11 cellular contexts compared by ENCODE assay signal in genomic region chr1:203462878-203463277, GRCh38. TPM values are rescaled to one million over a fixed set of nuclear protein-coding genes. Genes with fewer than 3 reads are reported as not detected.
DNase-seq lines count a peak whose midpoint lies in the region; ATAC-seq, FAIRE-seq and TF ChIP-seq lines count a peak whose summit lies in the region.
"Had no signal": no experiment of that assay in that cellular context is flagged by ENCODE, and none has a peak within 500 bp of the region (broad histone marks: within the 10 kb centered on the region; RNA-seq: fewer than 3 reads in every experiment).

No MANE protein-coding gene starts in this region.

- peak; percentile 55 for FAIRE-seq in RCC 7860 (lab: Jason Lieb, UNC)
- FAIRE-seq: small intestine had no signal

- no peaks in the 10 kb centered on the region for H3K4me1 Mint-ChIP-seq in immature natural killer cell
- no peaks in the 10 kb centered on the region for H3K4me1 Mint-ChIP-seq in stimulated activated effector memory CD8-positive, alpha-beta T cell treated with anti-CD3 and anti-CD28 coated beads, Interleukin-12 subunit alpha, Interleukin-12 subunit beta, amount 100 ng/mL, for 72 hours

- peaks cover 9 to 32% (median 10%) of the 10 kb centered on the region in 3 donors for H3K27me3 Mint-ChIP-seq in immature natural killer cell (ENCODE audit: low read depth in 3 of 3)

- in situ Hi-C loops in Caki2 (cut with HindIII; ENCODE audit: low pct_unique_long_range_greater_than_20kb, low sequenced_read_pairs): no loop called here

- H3K4me3 Mint-ChIP-seq in immature natural killer cell: no peak overlapping the region
- H3K4me3 Mint-ChIP-seq in stimulated activated effector memory CD8-positive, alpha-beta T cell treated with anti-CD3 and anti-CD28 coated beads, Interleukin-12 subunit alpha, Interleukin-12 subunit beta, amount 100 ng/mL, for 72 hours: no peak overlapping the region

- no peak for ATAC-seq in stimulated activated effector memory CD8-positive, alpha-beta T cell treated with anti-CD3 and anti-CD28 coated beads, Interleukin-12 subunit alpha, Interleukin-12 subunit beta, amount 100 ng/mL, for 72 hours

- no peak overlapping the region for H3K4me3 ChIP-seq in fibroblast of mammary gland (ENCODE audit: control insufficient read depth, low read depth, low read length)
- no peak overlapping the region for H3K4me3 ChIP-seq in skeletal muscle cell (ENCODE audit: low read depth, low read length)

- no peak for TF ChIP-seq CTCF in fibroblast of mammary gland (conservative IDR thresholded peaks at IDR 0.05; ENCODE audit: control insufficient read depth, insufficient read depth, low read depth, low read length)
- TF ChIP-seq CTCF in GM20000 (IDR thresholded peaks at IDR 0.05; ENCODE audit: extremely low read depth, missing control alignments): no peak

- no peaks in the 10 kb centered on the region for H3K9me3 Mint-ChIP-seq in immature natural killer cell
- no peaks in the 10 kb centered on the region for H3K9me3 Mint-ChIP-seq in stimulated activated effector memory CD8-positive, alpha-beta T cell treated with anti-CD3 and anti-CD28 coated beads, Interleukin-12 subunit alpha, Interleukin-12 subunit beta, amount 100 ng/mL, for 72 hours
- H3K9me3 Mint-ChIP-seq: activated naive CD4-positive, alpha-beta T cell treated with anti-CD3 and anti-CD28 coated beads, Interleukin-2, amount 50 U/mL, for 72 hours had no signal

- H3K36me3 Mint-ChIP-seq in immature natural killer cell: no peaks in the 10 kb centered on the region
- H3K36me3 Mint-ChIP-seq in stimulated activated effector memory CD8-positive, alpha-beta T cell treated with anti-CD3 and anti-CD28 coated beads, Interleukin-12 subunit alpha, Interleukin-12 subunit beta, amount 100 ng/mL, for 72 hours: no peaks in the 10 kb centered on the region
- H3K36me3 Mint-ChIP-seq: activated naive CD4-positive, alpha-beta T cell treated with anti-CD3 and anti-CD28 coated beads, Interleukin-2, amount 50 U/mL, for 72 hours had no signal

- peak; percentile 34 for DNase-seq in Caki2 (ENCODE audit: low read depth)
- peak; percentile 40 for DNase-seq in RCC 7860 (ENCODE audit: low spot score)
- DNase-seq in fibroblast of mammary gland (ENCODE audit: low read depth): peak; percentile 78
- peak; percentile 23 for DNase-seq in skeletal muscle cell (ENCODE audit: low read depth)
- no peak for DNase-seq in immature natural killer cell
- no peak for DNase-seq in SKM-1 treated with dmso at 0.1 percent for 144 hours (lab: John Stamatoyannopoulos, UW; ENCODE audit: unreplicated experiment)
- DNase-seq in GM20000 (ENCODE audit: low spot score): no peak
- no peak for DNase-seq in stimulated activated effector memory CD8-positive, alpha-beta T cell treated with anti-CD3 and anti-CD28 coated beads, Interleukin-12 subunit alpha, Interleukin-12 subunit beta, amount 100 ng/mL, for 72 hours (ENCODE audit: low spot score in 2 of 2)
- DNase-seq: small intestine, SW 1271 had no signal

- H3K27ac Mint-ChIP-seq in immature natural killer cell: no peak overlapping the region
- H3K27ac Mint-ChIP-seq in stimulated activated effector memory CD8-positive, alpha-beta T cell treated with anti-CD3 and anti-CD28 coated beads, Interleukin-12 subunit alpha, Interleukin-12 subunit beta, amount 100 ng/mL, for 72 hours: no peak overlapping the region
- H3K27ac Mint-ChIP-seq: activated naive CD4-positive, alpha-beta T cell treated with anti-CD3 and anti-CD28 coated beads, Interleukin-2, amount 50 U/mL, for 72 hours had no signal

RNA-seq across cellular contexts. Expression of gene PRELP, which starts 12.7 kb away (rescaled TPM):
- not detected in 2 replicates for total RNA-seq in Caki2 (2014; rRNA removed; shearing (Covaris generic); ENCODE audit: low replicate concordance)
- polyA plus RNA-seq in immature natural killer cell: not detected

RNA-seq across cellular contexts. Expression of gene OPTC, which starts 31.1 kb away (rescaled TPM):
- total RNA-seq in Caki2 (2014; rRNA removed; shearing (Covaris generic); ENCODE audit: low replicate concordance): not detected in 2 replicates
- not detected for polyA plus RNA-seq in immature natural killer cell
- total RNA-seq: activated naive CD4-positive, alpha-beta T cell treated with anti-CD3 and anti-CD28 coated beads, Interleukin-2, amount 50 U/mL, for 72 hours had no signal
- polyA plus RNA-seq: small intestine had no signal

Comparison
In these comparisons a context has a peak if more than half of its experiments do, and no peak if none do; other contexts are left out.
1. DNase-seq: peak in Caki2 (single experiment), RCC 7860 (single experiment), fibroblast of mammary gland (single experiment) and skeletal muscle cell (single experiment); none in immature natural killer cell (0 of 3), SKM-1 treated with dmso at 0.1 percent for 144 hours (single experiment), GM20000 (single experiment) and stimulated activated effector memory CD8-positive, alpha-beta T cell treated with anti-CD3 and anti-CD28 coated beads, Interleukin-12 subunit alpha, Interleukin-12 subunit beta, amount 100 ng/mL, for 72 hours (0 of 2).